14 cellular contexts compared by ENCODE assay signal in the genomic region with DNA sequence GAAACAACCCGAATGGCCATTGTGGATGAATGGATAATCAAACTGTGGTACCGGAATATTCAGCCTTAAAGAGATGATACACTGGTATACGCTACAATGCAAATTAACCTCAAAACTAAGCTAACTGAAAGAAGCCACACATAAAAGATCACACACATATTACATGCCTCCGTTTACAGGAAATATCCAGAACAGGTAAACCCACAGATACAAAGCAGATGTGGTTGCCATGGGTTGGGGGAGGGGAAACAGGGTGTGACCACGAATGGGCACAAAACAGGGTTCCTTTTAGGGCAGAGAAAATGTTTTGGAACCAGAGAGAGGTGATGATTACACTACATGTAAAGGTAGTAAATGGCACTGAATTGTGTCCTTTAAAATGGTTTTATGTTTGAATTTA. TPM values are rescaled to one million over a fixed set of nuclear protein-coding genes. Genes with fewer than 3 reads are reported as not detected.
DNase-seq lines count a peak whose midpoint lies in the region; ATAC-seq and TF ChIP-seq lines count a peak whose summit lies in the region.
"Had no signal": no experiment of that assay in that cellular context is flagged by ENCODE, and none has a peak within 500 bp of the region (broad histone marks: within the 10 kb centered on the region; RNA-seq: fewer than 3 reads in every experiment).

No MANE protein-coding gene starts in this region.

- H3K4me3 ChIP-seq in RWPE2 (ENCODE audit: severe bottlenecking), result no peak overlapping the region
- peak overlapping the region; percentile 27 for H3K4me3 ChIP-seq in effector memory CD4-positive, alpha-beta T cell (ENCODE audit: insufficient read depth, low read depth, low read length, poor library complexity, severe bottlenecking)
- no peak overlapping the region for H3K4me3 ChIP-seq in SJCRH30
- H3K4me3 ChIP-seq: colonic mucosa, GM23338, heart left ventricle had no signal

- H3K4me1 ChIP-seq in RWPE2 (ENCODE audit: insufficient read depth, poor library complexity, severe bottlenecking), result peaks cover 33% of the 10 kb centered on the region
- H3K4me1 ChIP-seq in effector memory CD4-positive, alpha-beta T cell (ENCODE audit: control insufficient read depth, insufficient read depth, low read length, poor library complexity, severe bottlenecking), result peaks cover 68% of the 10 kb centered on the region
- peaks cover under 1% of the 10 kb centered on the region; the same call in 1 of the 2 replicates for H3K4me1 ChIP-seq in SJCRH30

- H3K36me3 ChIP-seq in RWPE2 (ENCODE audit: low read depth) (peaks cover 23% of the 10 kb centered on the region), SJCRH30 (peaks cover 9% of the 10 kb centered on the region)
- peaks cover 8% of the 10 kb centered on the region for H3K36me3 ChIP-seq in effector memory CD4-positive, alpha-beta T cell (ENCODE audit: control insufficient read depth, insufficient read depth, low read length)
- H3K36me3 ChIP-seq: colonic mucosa had no signal

- ATAC-seq in RWPE2 (ENCODE audit: low read depth), result no peak
- ATAC-seq: PC-3 had no signal

- no peaks in the 10 kb centered on the region for H3K9me3 ChIP-seq in RWPE2 (ENCODE audit: severe bottlenecking)
- H3K9me3 ChIP-seq in effector memory CD4-positive, alpha-beta T cell (ENCODE audit: control insufficient read depth, low read length), result no peaks in the 10 kb centered on the region
- no peaks in the 10 kb centered on the region for H3K9me3 ChIP-seq in SJCRH30 (replicated peaks)
- H3K9me3 ChIP-seq: colonic mucosa, heart left ventricle had no signal

- no peak for DNase-seq in RWPE2 (ENCODE audit: low spot score)
- DNase-seq in activated T-cell treated with anti-CD3 and anti-CD28 coated beads for 4 hours, result peak; percentile 40
- peak; percentile 31 to 67 (median 48) for DNase-seq in effector memory CD4-positive, alpha-beta T cell
- peak; percentile 49 to 96 (median 82) for DNase-seq in stimulated activated naive CD4-positive, alpha-beta T cell (lab: John Stamatoyannopoulos, UW)
- no peak for DNase-seq in NCI-H2107 (lab: John Stamatoyannopoulos, UW)
- DNase-seq in SJCRH30, result no peak
- DNase-seq in NCI-H2227 treated with DMSO at 0.1 percent for 48 hours (lab: John Stamatoyannopoulos, UW), result no peak
- no peak for DNase-seq in SW 1271 (lab: John Stamatoyannopoulos, UW)
- DNase-seq: colonic mucosa, DMS 273 treated with DMSO at 0.1 percent for 48 hours, NCI-H1105, PC-3 had no signal

- no peak for TF ChIP-seq CTCF in RWPE2 (IDR thresholded peaks at IDR 0.05; ENCODE audit: poor library complexity, severe bottlenecking)

- H3K27ac ChIP-seq in RWPE2 (ENCODE audit: poor library complexity, severe bottlenecking) (peak overlapping the region; percentile 43), SJCRH30 (no peak overlapping the region)
- peak overlapping the region; percentile 71 for H3K27ac ChIP-seq in effector memory CD4-positive, alpha-beta T cell (ENCODE audit: insufficient read depth, low read length, poor library complexity, severe bottlenecking)

- no peaks in the 10 kb centered on the region for H3K27me3 ChIP-seq in RWPE2 (ENCODE audit: insufficient read depth, poor library complexity, severe bottlenecking)
- no peaks in the 10 kb centered on the region for H3K27me3 ChIP-seq in effector memory CD4-positive, alpha-beta T cell (replicated peaks; ENCODE audit: control insufficient read depth, insufficient read depth, low read length, poor library complexity, severe bottlenecking)
- H3K27me3 ChIP-seq in SJCRH30, result no peaks in the 10 kb centered on the region
- H3K27me3 ChIP-seq: colonic mucosa, heart left ventricle had no signal

RNA-seq across cellular contexts. Expression of a gene that starts 16.6 kb away (rescaled TPM):
- total RNA-seq in SJCRH30 (2014; rRNA removed; shearing (Covaris generic)), result 52.6 and 55.2 TPM in 2 replicates

RNA-seq across cellular contexts. Expression of a gene that starts 43.7 kb away (rescaled TPM):
- total RNA-seq in SJCRH30 (2014; rRNA removed; shearing (Covaris generic)), result 4.4 and 5.4 TPM in 2 replicates

Comparison
In these comparisons a context has a peak if more than half of its experiments do, and no peak if none do; other contexts are left out.
1. DNase-seq: peak in activated T-cell treated with anti-CD3 and anti-CD28 coated beads for 4 hours (single experiment), effector memory CD4-positive, alpha-beta T cell (3 of 3) and stimulated activated naive CD4-positive, alpha-beta T cell (6 of 6); none in RWPE2 (single experiment), NCI-H2107 (single experiment), SJCRH30 (0 of 2), NCI-H2227 treated with DMSO at 0.1 percent for 48 hours (single experiment) and SW 1271 (0 of 2).